16 cellular contexts compared by ENCODE assay signal in the genomic region with DNA sequence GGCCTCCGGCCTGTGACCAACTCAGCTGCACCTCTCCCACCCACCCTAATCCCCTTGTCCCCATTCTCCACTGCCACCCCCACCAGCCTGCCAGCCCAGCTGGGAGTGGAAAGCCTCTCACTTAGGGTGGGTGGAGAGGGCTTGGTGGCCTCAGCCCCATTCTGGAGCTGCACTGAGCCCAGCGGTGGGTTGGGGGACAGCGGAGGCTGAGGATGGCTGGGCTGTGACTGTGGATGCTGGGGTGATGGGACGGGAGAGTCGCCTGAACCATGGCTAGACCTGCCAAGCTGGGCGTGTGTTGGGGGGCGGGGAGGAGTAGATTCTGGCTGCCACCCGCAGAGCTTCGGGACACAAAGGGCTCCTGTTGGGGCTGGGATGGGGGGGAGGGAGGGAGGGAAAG. TPM values are rescaled to one million over a fixed set of nuclear protein-coding genes. Genes with fewer than 3 reads are reported as not detected.
DNase-seq lines count a peak whose midpoint lies in the region; ATAC-seq and TF ChIP-seq lines count a peak whose summit lies in the region.
"Had no signal": no experiment of that assay in that cellular context is flagged by ENCODE, and none has a peak within 500 bp of the region (broad histone marks: within the 10 kb centered on the region; RNA-seq: fewer than 3 reads in every experiment).

No MANE protein-coding gene starts in this region.

- no peak overlapping the region for H2AK5ac ChIP-seq in mesendoderm (ENCODE audit: low read length)

- TF ChIP-seq CTCF in MCF 10A (IDR thresholded peaks at IDR 0.05; ENCODE audit: unreplicated experiment) (no peak), mammary epithelial cell (conservative IDR thresholded peaks at IDR 0.05 in 1 of 2, IDR thresholded peaks at IDR 0.05 in 1 of 2; ENCODE audit: extremely low read depth in 1 of 2, insufficient read depth in 1 of 2, low read depth in 1 of 2, low read length in 2 of 2) (no peak), type B pancreatic cell (conservative IDR thresholded peaks at IDR 0.05) (no peak)

- no peak for ATAC-seq in central memory CD8-positive, alpha-beta T cell (replicated peaks; ENCODE audit: extremely low read depth, poor library complexity, severe bottlenecking)
- ATAC-seq in HG02970 (IDR thresholded peaks at IDR 0.05; ENCODE audit: low FRiP score, unreplicated experiment) (no peak), GM21360 (IDR thresholded peaks at IDR 0.05; ENCODE audit: unreplicated experiment) (no peak)
- ATAC-seq: PC-3 had no signal

- intact Hi-C loops in MCF 10A (cut with micrococcal nuclease), result no loop called here
- intact Hi-C loops in mammary epithelial cell (cut with micrococcal nuclease), result loop anchor here (10.0 kb wide), 1 partner anchor 405 kb away; no protein-coding TSS in a partner anchor

- no peak overlapping the region for H3K4ac ChIP-seq in mesendoderm (ENCODE audit: low read depth, low read length)

- H4K8ac ChIP-seq in mesendoderm (ENCODE audit: low read depth, low read length), result no peak overlapping the region

- peaks cover 29% of the 10 kb centered on the region for H3K79me2 ChIP-seq in mammary epithelial cell (ENCODE audit: insufficient read depth, low read length)
- peaks cover 8% of the 10 kb centered on the region for H3K79me2 ChIP-seq in mesendoderm (ENCODE audit: control insufficient read depth, insufficient read depth, low read length)

- H2AFZ ChIP-seq in mammary epithelial cell (ENCODE audit: low read depth, low read length), result no peak overlapping the region

- WGBS in mammary epithelial cell (ENCODE audit: low coverage, missing lambda C conversion rate), result 56% methylated on average over 5 of the region's 9 CpGs
- WGBS in mesendoderm (ENCODE audit: extremely low coverage, insufficient coverage, low lambda C conversion rate), result no CpG with 5 or more reads among the region's 9 CpGs

- CTCF ChIA-PET in MCF 10A (lab: Yijun Ruan, JAX), result interaction anchor here (0.5 to 1.9 kb wide), 4 partner anchors 12 to 1218 kb away, joined by 3 to 7 read pairs (median 3); no protein-coding TSS in a partner anchor
- CTCF ChIA-PET in mammary epithelial cell (lab: Charles Lee; ENCODE audit: low non-redundant PET), result no interaction called here

- no peak overlapping the region for H4K5ac ChIP-seq in mesendoderm (ENCODE audit: low read length)

- no peaks in the 10 kb centered on the region for H3K27me3 Mint-ChIP-seq in MCF 10A (ENCODE audit: insufficient read depth, unreplicated experiment)
- no peaks in the 10 kb centered on the region for H3K27me3 Mint-ChIP-seq in central memory CD8-positive, alpha-beta T cell
- H3K27me3 Mint-ChIP-seq in type B pancreatic cell, result no peaks in the 10 kb centered on the region

- no peaks in the 10 kb centered on the region for H3K9me3 Mint-ChIP-seq in MCF 10A (ENCODE audit: unreplicated experiment)
- no peaks in the 10 kb centered on the region for H3K9me3 Mint-ChIP-seq in central memory CD8-positive, alpha-beta T cell
- no peaks in the 10 kb centered on the region for H3K9me3 Mint-ChIP-seq in type B pancreatic cell
- H3K9me3 Mint-ChIP-seq: activated CD4-positive, alpha-beta memory T cell treated with anti-CD3 and anti-CD28 coated beads, Interleukin-2, amount 10 ng/mL, durations not matched to agents 7 days and 5 days had no signal

- no peak overlapping the region for H2BK120ac ChIP-seq in mesendoderm (ENCODE audit: low read depth, low read length)

- H3K27ac ChIP-seq in mammary epithelial cell (ENCODE audit: insufficient read depth, low read depth, low read length) (no peak overlapping the region), mesendoderm (ENCODE audit: low read depth, low read length) (no peak overlapping the region)
- H3K27ac ChIP-seq: uterus had no signal

- no peak overlapping the region for H3K18ac ChIP-seq in mesendoderm (ENCODE audit: low read length)

- H3K9ac ChIP-seq in mammary epithelial cell (ENCODE audit: insufficient read depth, low read length) (no peak overlapping the region), mesendoderm (ENCODE audit: low read length) (peak overlapping the region; percentile 56)

- H3K56ac ChIP-seq in mesendoderm (ENCODE audit: low read length), result peak overlapping the region; percentile 73

- peaks cover 8% of the 10 kb centered on the region for H3K79me1 ChIP-seq in mesendoderm (ENCODE audit: low read length)

- peaks cover 2% of the 10 kb centered on the region for H3K36me3 ChIP-seq in mammary epithelial cell (ENCODE audit: insufficient read depth, low read length)
- H3K36me3 ChIP-seq in mesendoderm (ENCODE audit: control insufficient read depth, insufficient read depth, low read length), result peaks cover 2% of the 10 kb centered on the region
- H3K36me3 ChIP-seq: uterus had no signal

- H3K4me3 Mint-ChIP-seq in MCF 10A (ENCODE audit: unreplicated experiment), result peak overlapping the region; percentile 93
- H3K4me3 Mint-ChIP-seq in central memory CD8-positive, alpha-beta T cell, result peak overlapping the region; percentile 85
- peak overlapping the region; percentile 94 for H3K4me3 Mint-ChIP-seq in type B pancreatic cell

- H3K9me3 ChIP-seq in mammary epithelial cell (replicated peaks; ENCODE audit: insufficient read depth, low read length), result no peaks in the 10 kb centered on the region
- H3K9me3 ChIP-seq: uterus had no signal

- H3K23ac ChIP-seq in mesendoderm (ENCODE audit: low read length), result peak overlapping the region; percentile 37

- H3K27ac Mint-ChIP-seq in MCF 10A (ENCODE audit: low read depth, unreplicated experiment) (no peak overlapping the region), type B pancreatic cell (peak overlapping the region; percentile 80)
- no peak overlapping the region for H3K27ac Mint-ChIP-seq in central memory CD8-positive, alpha-beta T cell (ENCODE audit: low read depth)
- H3K27ac Mint-ChIP-seq: activated CD4-positive, alpha-beta memory T cell treated with anti-CD3 and anti-CD28 coated beads, Interleukin-2, amount 10 ng/mL, durations not matched to agents 7 days and 5 days had no signal

- dilution Hi-C loops in mammary epithelial cell (cut with HindIII; ENCODE audit: low sequenced_read_pairs), result no loop called here

- no peak overlapping the region for H2BK5ac ChIP-seq in mesendoderm (ENCODE audit: low read length)

- H3K4me2 ChIP-seq in mammary epithelial cell (ENCODE audit: insufficient read depth, low read depth, low read length), result no peak overlapping the region
- no peak overlapping the region for H3K4me2 ChIP-seq in mesendoderm (ENCODE audit: low read length)

- H3K4me1 Mint-ChIP-seq in MCF 10A (ENCODE audit: insufficient read depth, unreplicated experiment) (peaks cover 19% of the 10 kb centered on the region), type B pancreatic cell (ENCODE audit: unreplicated experiment) (peaks cover 10% of the 10 kb centered on the region)
- peaks cover 33% of the 10 kb centered on the region for H3K4me1 Mint-ChIP-seq in central memory CD8-positive, alpha-beta T cell

- H3K4me3 ChIP-seq in mammary epithelial cell (replicated peaks in 1 of 3; ENCODE audit: insufficient read depth in 1 of 3, low read depth in 2 of 3, low read length in 3 of 3) (no peak overlapping the region), mesendoderm (ENCODE audit: low read length) (no peak overlapping the region)
- H3K4me3 ChIP-seq: uterus had no signal

- POLR2A ChIA-PET in MCF 10A (lab: Yijun Ruan, JAX), result interaction anchor here (1.1 to 1.2 kb wide), 2 partner anchors 11 to 46 kb away, joined by 3 to 4 read pairs; no protein-coding TSS in a partner anchor

- no peak overlapping the region for H2BK15ac ChIP-seq in mesendoderm (replicated peaks; ENCODE audit: low read depth)

- no peaks in the 10 kb centered on the region for H4K20me1 ChIP-seq in mammary epithelial cell (ENCODE audit: insufficient read depth, low read length)

- H3K27me3 ChIP-seq in mammary epithelial cell (ENCODE audit: insufficient read depth, low read length), result no peaks in the 10 kb centered on the region
- H3K27me3 ChIP-seq in mesendoderm (ENCODE audit: insufficient read depth, low read length, poor library complexity), result no peaks in the 10 kb centered on the region
- H3K27me3 ChIP-seq: uterus had no signal

- BruUV-seq in MCF 10A (replicated peaks; lab: Mats Ljungman, UMichigan), result no TSS peak
- BruUV-seq in mammary epithelial cell (replicated peaks; lab: Mats Ljungman, UMichigan), result no TSS peak

- H3K4me1 ChIP-seq in mammary epithelial cell (ENCODE audit: insufficient read depth, low read length) (peaks cover 16% of the 10 kb centered on the region), mesendoderm (ENCODE audit: control insufficient read depth, low read depth, low read length) (peaks cover 11% of the 10 kb centered on the region)

- in situ Hi-C loops in mammary epithelial cell (cut with MboI; ENCODE audit: low sequenced_read_pairs in 2 of 2), result loop anchor here in 1 of 2 donors (25.0 kb wide), 1 partner anchor 428 kb away; no protein-coding TSS in a partner anchor

- peaks cover 10% of the 10 kb centered on the region for H3K36me3 Mint-ChIP-seq in MCF 10A (ENCODE audit: insufficient read depth, unreplicated experiment)
- peaks cover 13% of the 10 kb centered on the region for H3K36me3 Mint-ChIP-seq in central memory CD8-positive, alpha-beta T cell (ENCODE audit: insufficient read depth)
- peaks cover 12% of the 10 kb centered on the region for H3K36me3 Mint-ChIP-seq in type B pancreatic cell

- DNase-seq in MCF 10A (ENCODE audit: unreplicated experiment), result no peak
- DNase-seq in mammary epithelial cell, result no peak
- no peak for DNase-seq in central memory CD8-positive, alpha-beta T cell (ENCODE audit: low spot score in 2 of 2)
- no peak for DNase-seq in mesendoderm
- DNase-seq in type B pancreatic cell (ENCODE audit: extremely low spot score, unreplicated experiment), result no peak
- no peak for DNase-seq in T-helper 9 cell
- DNase-seq: activated CD4-positive, alpha-beta memory T cell treated with anti-CD3 and anti-CD28 coated beads, Interleukin-2, amount 10 ng/mL, durations not matched to agents 7 days and 5 days; activated effector memory CD4-positive, alpha-beta T cell treated with anti-CD3 and anti-CD28 coated beads, Interleukin-2, amount 50 U/mL, for 16 hours; erythroblast; NCI-H345; PC-3; stimulated activated CD4-positive, alpha-beta T cell treated with anti-CD3 and anti-CD28 coated beads, Interleukin-1b, Interleukin-23, amount 100 ng/mL, for 48 hours; uterus had no signal

RNA-seq across cellular contexts. Expression of a gene that starts 1.8 kb away (rescaled TPM):
- total RNA-seq in MCF 10A (2022) (4.5 and 5.5 TPM in 2 replicates), mammary epithelial cell (10 to 100 TPM in 1 of 2 donors, 1 to 10 TPM in 1; 5.7 to 10.7 TPM), type B pancreatic cell (ENCODE audit: low replicate concordance) (10.8 and 24.9 TPM in 2 replicates)
- polyA plus RNA-seq in mammary epithelial cell, result 5.1 TPM
- polyA minus RNA-seq in mammary epithelial cell, result 6.6 TPM
- polyA plus RNA-seq in mesendoderm (2013, experiment 1 of 2), result 3.7 TPM
- 3.9 TPM for polyA plus RNA-seq in mesendoderm (2013, experiment 2 of 2)

RNA-seq across cellular contexts. Expression of a gene that starts 1.9 kb away (rescaled TPM):
- total RNA-seq in MCF 10A (2022) (81.5 and 91.5 TPM in 2 replicates), mammary epithelial cell (10 to 100 TPM; 41.7 to 78.2 TPM), type B pancreatic cell (ENCODE audit: low replicate concordance) (87.8 and 90.5 TPM in 2 replicates)
- polyA plus RNA-seq in mammary epithelial cell, result 169 TPM
- 107 TPM for polyA minus RNA-seq in mammary epithelial cell
- polyA plus RNA-seq in mesendoderm (2013, experiment 1 of 2), result 89.1 TPM
- 91.1 TPM for polyA plus RNA-seq in mesendoderm (2013, experiment 2 of 2)

RNA-seq across cellular contexts. Expression of a gene that starts 18.4 kb away (rescaled TPM):
- not detected in 2 replicates for total RNA-seq in MCF 10A (2022)
- not detected for total RNA-seq in mammary epithelial cell
- polyA plus RNA-seq in mammary epithelial cell, result not detected
- not detected for polyA minus RNA-seq in mammary epithelial cell
- polyA plus RNA-seq in mesendoderm (2013, experiment 1 of 2), result 0.44 TPM
- 0.60 TPM for polyA plus RNA-seq in mesendoderm (2013, experiment 2 of 2)
- total RNA-seq in type B pancreatic cell (ENCODE audit: low replicate concordance), result 0.41 and 0.52 TPM in 2 replicates
- total RNA-seq: activated CD4-positive, alpha-beta memory T cell treated with anti-CD3 and anti-CD28 coated beads, Interleukin-2, amount 10 ng/mL, durations not matched to agents 7 days and 5 days; PC-3 had no signal
- polyA plus RNA-seq: AG04450 had no signal

RNA-seq across cellular contexts. Expression of a gene that starts 20.2 kb away (rescaled TPM):
- total RNA-seq in MCF 10A (2022) (not detected in 2 replicates), mammary epithelial cell (not detected), type B pancreatic cell (ENCODE audit: low replicate concordance) (6.4 and 35.5 TPM in 2 replicates)
- not detected for polyA plus RNA-seq in mammary epithelial cell
- polyA minus RNA-seq in mammary epithelial cell, result not detected
- polyA plus RNA-seq in mesendoderm (2013, experiment 1 of 2), result 0.20 TPM
- polyA plus RNA-seq in mesendoderm (2013, experiment 2 of 2), result 0.14 TPM
- total RNA-seq: activated CD4-positive, alpha-beta memory T cell treated with anti-CD3 and anti-CD28 coated beads, Interleukin-2, amount 10 ng/mL, durations not matched to agents 7 days and 5 days; PC-3 had no signal

RNA-seq across cellular contexts. Expression of a gene that starts 22.2 kb away (rescaled TPM):
- total RNA-seq in MCF 10A (2022), result 11.1 and 12.9 TPM in 2 replicates
- total RNA-seq in mammary epithelial cell, result 10 to 100 TPM; 10.7 to 15.5 TPM
- polyA plus RNA-seq in mammary epithelial cell, result 12.1 TPM
- polyA minus RNA-seq in mammary epithelial cell, result 14.8 TPM
- 4.8 TPM for polyA plus RNA-seq in mesendoderm (2013, experiment 1 of 2)
- 5.1 TPM for polyA plus RNA-seq in mesendoderm (2013, experiment 2 of 2)
- 13.2 and 18.3 TPM in 2 replicates for total RNA-seq in type B pancreatic cell (ENCODE audit: low replicate concordance)
